ENCODE assay signal across 8 cellular contexts in genomic region chrX:53093748-53094583, GRCh38.
A peak's percentile ranks its signal among the peaks of the same experiment; 100 is the strongest.
DNase-seq lines count a peak whose midpoint lies in the region; ATAC-seq, FAIRE-seq and TF ChIP-seq lines count a peak whose summit lies in the region.

Gene KANTR, plus strand, starts transcription at chrX:53094142. Its CDS starts 30,131 bp downstream, at chrX:53124273.

- TF ChIP-seq POLR2A in GM19193 (IDR thresholded peaks at IDR 0.05; ENCODE audit: extremely low read depth, insufficient read depth, insufficient read length) = peak; percentile 42

- FAIRE-seq in colon (lab: Jason Lieb, UNC) = peak; percentile 78

- peak; percentile 80 for ATAC-seq in HG03439 (IDR thresholded peaks at IDR 0.05; ENCODE audit: unreplicated experiment)

- DNase-seq in Ammon's horn (ENCODE audit: low spot score) (peak; percentile 90), NCI-H510A (lab: John Stamatoyannopoulos, UW) (peak; percentile 91), kidney glomerular epithelial cell (lab: John Stamatoyannopoulos, UW) (peak; percentile 62)
- DNase-seq in activated CD4-positive, alpha-beta T cell treated with anti-CD3 and anti-CD28 coated beads for 4 hours = peak; percentile 72 to 74
- DNase-seq in stimulated activated CD4-positive, alpha-beta T cell treated with anti-CD3 and anti-CD28 coated beads, Interleukin-15, amount 100 ng/mL, for 48 hours (ENCODE audit: low read depth in 2 of 2) = peak; percentile 62 to 75

Comparison
In these comparisons a context has a peak if more than half of its experiments do, and no peak if none do; other contexts are left out.
1. Peak in every context shown above with its lines: DNase-seq and ATAC-seq.